In the genomic region with DNA sequence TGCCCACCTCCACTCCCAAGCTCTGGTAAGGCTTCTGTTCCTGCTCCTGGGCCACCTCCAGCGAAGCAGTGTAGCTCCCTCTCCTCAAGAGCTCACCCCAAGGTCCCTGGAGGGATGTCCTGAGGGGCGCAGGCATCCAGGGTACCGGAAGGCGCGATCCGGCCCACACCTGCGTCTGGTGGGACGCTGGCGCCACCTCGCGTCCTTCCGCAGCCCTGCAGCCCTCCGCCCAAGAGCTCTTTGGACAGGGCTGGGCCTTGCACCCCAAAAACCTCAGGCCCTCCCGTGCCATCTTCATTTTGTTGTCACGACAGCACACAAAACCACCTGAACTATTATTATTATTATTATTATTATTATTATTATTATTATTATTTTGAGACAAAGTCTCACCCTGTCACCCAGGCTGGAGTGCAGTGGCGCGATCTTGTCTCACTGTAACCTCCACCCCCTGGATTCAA, we compare ENCODE assay signal across 8 cellular contexts. TPM values are rescaled to one million over a fixed set of nuclear protein-coding genes. Genes with fewer than 3 reads are reported as not detected.
DNase-seq lines count a peak whose midpoint lies in the region; ATAC-seq and TF ChIP-seq lines count a peak whose summit lies in the region.

No MANE protein-coding gene starts in this region.

- TF ChIP-seq CTCF in adrenal gland (IDR thresholded peaks at IDR 0.05): peak; percentile 49 to 70 (median 66)
- TF ChIP-seq CTCF in right lobe of liver (IDR thresholded peaks at IDR 0.05): peak; percentile 33 to 78 (median 58)
- peak; percentile 61 for TF ChIP-seq CTCF in upper lobe of right lung (IDR thresholded peaks at IDR 0.05)

- H3K27ac ChIP-seq in adrenal gland: no peak overlapping the region
- no peak overlapping the region for H3K27ac ChIP-seq in right lobe of liver
- no peak overlapping the region for H3K27ac ChIP-seq in upper lobe of right lung

- H3K36me3 ChIP-seq in adrenal gland (replicated peaks in 1 of 2) (no peaks in the 10 kb centered on the region), right lobe of liver (no peaks in the 10 kb centered on the region), upper lobe of right lung (no peaks in the 10 kb centered on the region)

- TF ChIP-seq POLR2A in adrenal gland (IDR thresholded peaks at IDR 0.05) (no peak), right lobe of liver (IDR thresholded peaks at IDR 0.05) (no peak)

- 18 to 38% (median 23%) methylated on average over 8 to 17 of the region's 17 CpGs for WGBS in adrenal gland, 4 donors
- 31% methylated on average over 3 of the region's 17 CpGs for WGBS in right lobe of liver (ENCODE audit: insufficient coverage, low coverage, low lambda C conversion rate, missing lambda C conversion rate)

- H3K9me3 ChIP-seq in adrenal gland (replicated peaks in 1 of 3) (no peaks in the 10 kb centered on the region), right lobe of liver (no peaks in the 10 kb centered on the region), upper lobe of right lung (no peaks in the 10 kb centered on the region)

- ATAC-seq in right lobe of liver (peak; percentile 59 to 71 (median 66)), upper lobe of right lung (peak; percentile 67), GM18873 (IDR thresholded peaks at IDR 0.05; ENCODE audit: low FRiP score, unreplicated experiment) (no peak)

- DNase-seq in activated gamma-delta T cell treated with Interleukin-2 at 50 U/mL for 16 hours (peak; percentile 8), activated gamma-delta T cell (lab: John Stamatoyannopoulos, UW) (no peak), NCI-H2196 (lab: John Stamatoyannopoulos, UW; ENCODE audit: unreplicated experiment) (peak; percentile 46), adrenal gland (peak in 6 of 7 donors; percentile 25 to 61 (median 32)), right lobe of liver (peak in 1 of 3 donors; percentile 33), upper lobe of right lung (peak; percentile 71), NCI-H1048 (lab: John Stamatoyannopoulos, UW) (no peak)

- H3K4me3 ChIP-seq in adrenal gland (no peak overlapping the region), right lobe of liver (no peak overlapping the region), upper lobe of right lung (no peak overlapping the region)

- intact Hi-C loops in adrenal gland (cut with DNase I): loop anchor here in 1 of 2 donors (5.0 to 10.0 kb wide), 2 partner anchors 279 to 927 kb away; no protein-coding TSS in a partner anchor
- intact Hi-C loops in right lobe of liver (cut with DNase I): no loop called here
- intact Hi-C loops in upper lobe of right lung (cut with DNase I): no loop called here

- H3K27me3 ChIP-seq in adrenal gland (no peaks in the 10 kb centered on the region), right lobe of liver (peaks cover 0 to 4% of the 10 kb centered on the region in 2 donors), upper lobe of right lung (no peaks in the 10 kb centered on the region)

- H3K4me1 ChIP-seq in adrenal gland (replicated peaks in 1 of 2) (no peaks in the 10 kb centered on the region), right lobe of liver (no peaks in the 10 kb centered on the region), upper lobe of right lung (peaks cover 4% of the 10 kb centered on the region)

RNA-seq across cellular contexts. Expression of gene PAX7, which starts 49.2 kb away (rescaled TPM):
- total RNA-seq in adrenal gland: not detected
- polyA plus RNA-seq in adrenal gland: not detected
- total RNA-seq in right lobe of liver: not detected
- not detected for total RNA-seq in upper lobe of right lung

Comparison
In these comparisons a context has a peak if more than half of its experiments do, and no peak if none do; other contexts are left out.
1. DNase-seq: peak in activated gamma-delta T cell treated with Interleukin-2 at 50 U/mL for 16 hours (single experiment), NCI-H2196 (single experiment), adrenal gland (6 of 7) and upper lobe of right lung (single experiment); none in activated gamma-delta T cell (single experiment) and NCI-H1048 (single experiment).
2. Peak in every context shown above with its lines, with median percentiles within 50 percentile points of each other: CTCF ChIP-seq.